In genomic region chrX:42274151-42274550, GRCh38 we compare ENCODE assay signal across 5 cellular contexts.
"Had no signal": no experiment of that assay in that cellular context is flagged by ENCODE, and none has a peak within 500 bp of the region (broad histone marks: within the 10 kb centered on the region; RNA-seq: fewer than 3 reads in every experiment).

No MANE protein-coding gene starts in this region.

- ATAC-seq: GM23338, K562 had no signal

- H3K27ac Mint-ChIP-seq: GM23338, H9 had no signal

- H3K9me3 Mint-ChIP-seq: GM23338 had no signal

- H3K4me1 Mint-ChIP-seq: GM23338, H9 had no signal

- H2AFZ ChIP-seq: GM23338 had no signal

- H3K4me3 ChIP-seq: GM23338, K562 had no signal

- H3K4me3 Mint-ChIP-seq: GM23338, H9 had no signal

- H3K4me2 ChIP-seq: GM23338 had no signal

- DNase-seq: H9, HCEC 1CT, IMR-90 had no signal
